Comparison of ENCODE assay signal across 1 cellular context in the genomic region with DNA sequence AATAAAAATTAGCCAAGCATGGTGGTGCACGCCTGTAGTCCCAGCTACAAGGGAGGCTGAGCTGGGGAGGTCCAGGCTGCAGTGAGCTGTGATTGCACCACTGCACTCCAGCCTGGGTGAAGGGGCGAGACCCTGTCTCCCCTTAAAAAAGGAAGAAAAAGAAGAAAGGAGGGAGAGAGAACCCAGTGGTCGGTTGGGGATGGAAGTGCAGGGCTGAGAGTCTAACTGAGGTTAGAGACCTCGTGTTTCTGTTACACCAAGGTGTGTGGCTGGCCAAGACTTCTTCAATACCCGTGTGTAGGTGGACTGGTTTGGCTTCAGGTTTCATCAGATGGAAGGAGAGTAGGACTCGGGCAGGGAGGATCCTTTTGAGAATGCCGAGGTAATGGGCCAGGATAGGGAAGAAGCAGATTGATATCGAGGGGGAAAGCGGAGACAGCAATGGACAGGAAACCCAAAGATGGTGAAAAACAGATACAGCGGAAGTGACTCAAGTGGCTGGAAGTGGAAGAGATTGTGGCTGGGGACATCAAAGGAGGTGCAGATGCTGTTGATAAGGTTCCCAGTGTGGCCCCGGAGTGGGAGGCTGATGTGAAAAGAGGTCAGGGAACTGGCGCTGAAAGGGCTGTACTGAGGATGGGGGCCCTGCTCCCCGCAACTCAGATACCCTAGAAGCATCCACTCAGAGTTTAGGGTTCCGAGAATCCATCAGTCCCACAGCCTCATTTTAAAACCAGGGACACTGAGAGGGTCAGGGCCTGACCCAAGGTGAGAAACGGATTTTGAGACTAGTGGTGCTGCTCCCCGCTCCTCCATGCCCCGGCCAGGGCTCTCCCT.
TF ChIP-seq lines count a peak whose summit lies in the region.

No MANE protein-coding gene starts in this region.

TF ChIP-seq in K562, 482 proteins besides CTCF, POLR2A, EP300 and RAD21 (continued from another document and continues in another):
- TF ChIP-seq, protein P1, sequence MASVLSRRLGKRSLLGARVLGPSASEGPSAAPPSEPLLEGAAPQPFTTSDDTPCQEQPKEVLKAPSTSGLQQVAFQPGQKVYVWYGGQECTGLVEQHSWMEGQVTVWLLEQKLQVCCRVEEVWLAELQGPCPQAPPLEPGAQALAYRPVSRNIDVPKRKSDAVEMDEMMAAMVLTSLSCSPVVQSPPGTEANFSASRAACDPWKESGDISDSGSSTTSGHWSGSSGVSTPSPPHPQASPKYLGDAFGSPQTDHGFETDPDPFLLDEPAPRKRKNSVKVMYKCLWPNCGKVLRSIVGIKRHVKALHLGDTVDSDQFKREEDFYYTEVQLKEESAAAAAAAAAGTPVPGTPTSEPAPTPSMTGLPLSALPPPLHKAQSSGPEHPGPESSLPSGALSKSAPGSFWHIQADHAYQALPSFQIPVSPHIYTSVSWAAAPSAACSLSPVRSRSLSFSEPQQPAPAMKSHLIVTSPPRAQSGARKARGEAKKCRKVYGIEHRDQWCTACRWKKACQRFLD (CRISPR knock-in tag; IDR thresholded peaks at IDR 0.05) = peak; percentile 19; the same call in 1 of the 2 replicates
- no peak; a peak in 1 of 4 replicates for TF ChIP-seq TBL1XR1 (IDR thresholded peaks at IDR 0.05; ENCODE audit: low read length in 2 of 2)
- no peak for TF ChIP-seq MTF1 (CRISPR knock-in tag; IDR thresholded peaks at IDR 0.05; ENCODE audit: borderline replicate concordance)
- TF ChIP-seq CREBBP (IDR thresholded peaks at IDR 0.05; ENCODE audit: low read depth, low read length) = no peak
- TF ChIP-seq, protein P2, sequence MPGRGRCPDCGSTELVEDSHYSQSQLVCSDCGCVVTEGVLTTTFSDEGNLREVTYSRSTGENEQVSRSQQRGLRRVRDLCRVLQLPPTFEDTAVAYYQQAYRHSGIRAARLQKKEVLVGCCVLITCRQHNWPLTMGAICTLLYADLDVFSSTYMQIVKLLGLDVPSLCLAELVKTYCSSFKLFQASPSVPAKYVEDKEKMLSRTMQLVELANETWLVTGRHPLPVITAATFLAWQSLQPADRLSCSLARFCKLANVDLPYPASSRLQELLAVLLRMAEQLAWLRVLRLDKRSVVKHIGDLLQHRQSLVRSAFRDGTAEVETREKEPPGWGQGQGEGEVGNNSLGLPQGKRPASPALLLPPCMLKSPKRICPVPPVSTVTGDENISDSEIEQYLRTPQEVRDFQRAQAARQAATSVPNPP (IDR thresholded peaks at IDR 0.05; ENCODE audit: borderline replicate concordance, insufficient read depth, insufficient read length) = no peak
- TF ChIP-seq TCF7L2 (IDR thresholded peaks at IDR 0.05; ENCODE audit: low read depth, low read length) = peak; percentile 86
- TF ChIP-seq, protein P3, sequence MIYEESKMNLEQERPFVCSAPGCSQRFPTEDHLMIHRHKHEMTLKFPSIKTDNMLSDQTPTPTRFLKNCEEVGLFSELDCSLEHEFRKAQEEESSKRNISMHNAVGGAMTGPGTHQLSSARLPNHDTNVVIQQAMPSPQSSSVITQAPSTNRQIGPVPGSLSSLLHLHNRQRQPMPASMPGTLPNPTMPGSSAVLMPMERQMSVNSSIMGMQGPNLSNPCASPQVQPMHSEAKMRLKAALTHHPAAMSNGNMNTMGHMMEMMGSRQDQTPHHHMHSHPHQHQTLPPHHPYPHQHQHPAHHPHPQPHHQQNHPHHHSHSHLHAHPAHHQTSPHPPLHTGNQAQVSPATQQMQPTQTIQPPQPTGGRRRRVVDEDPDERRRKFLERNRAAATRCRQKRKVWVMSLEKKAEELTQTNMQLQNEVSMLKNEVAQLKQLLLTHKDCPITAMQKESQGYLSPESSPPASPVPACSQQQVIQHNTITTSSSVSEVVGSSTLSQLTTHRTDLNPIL (CRISPR knock-in tag; IDR thresholded peaks at IDR 0.05) = 0 out of 2 replicates have a peak, but pooled peaks have one; percentile 57
- TF ChIP-seq THRAP3 (IDR thresholded peaks at IDR 0.05; ENCODE audit: borderline replicate concordance) = no peak; the same call in 1 of the 2 replicates
- peak; percentile 94 to 99 for TF ChIP-seq ETV6 (IDR thresholded peaks at IDR 0.05; ENCODE audit: borderline replicate concordance in 1 of 2, low read depth in 2 of 2, low read length in 1 of 2)
- TF ChIP-seq ETV6 (CRISPR knock-in tag; IDR thresholded peaks at IDR 0.05; ENCODE audit: borderline replicate concordance) = no peak
- TF ChIP-seq HNRNPK (IDR thresholded peaks at IDR 0.05; ENCODE audit: low read depth, low read length, poor library complexity, severe bottlenecking) = no peak
- TF ChIP-seq PCBP1 (IDR thresholded peaks at IDR 0.05; ENCODE audit: low read depth, low read length, poor library complexity, severe bottlenecking) = no peak
- TF ChIP-seq POU5F1 (IDR thresholded peaks at IDR 0.05; ENCODE audit: borderline replicate concordance, low read depth, low read length, partially characterized antibody) = no peak
- TF ChIP-seq, protein P4, sequence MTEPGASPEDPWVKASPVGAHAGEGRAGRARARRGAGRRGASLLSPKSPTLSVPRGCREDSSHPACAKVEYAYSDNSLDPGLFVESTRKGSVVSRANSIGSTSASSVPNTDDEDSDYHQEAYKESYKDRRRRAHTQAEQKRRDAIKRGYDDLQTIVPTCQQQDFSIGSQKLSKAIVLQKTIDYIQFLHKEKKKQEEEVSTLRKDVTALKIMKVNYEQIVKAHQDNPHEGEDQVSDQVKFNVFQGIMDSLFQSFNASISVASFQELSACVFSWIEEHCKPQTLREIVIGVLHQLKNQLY (CRISPR knock-in tag; conservative IDR thresholded peaks at IDR 0.05) = no peak
- TF ChIP-seq ZNF124 (CRISPR knock-in tag; IDR thresholded peaks at IDR 0.05) = no peak
- TF ChIP-seq RBFOX2 (IDR thresholded peaks at IDR 0.05; ENCODE audit: low read depth, low read length) = no peak; the same call in 1 of the 2 replicates
- no peak for TF ChIP-seq ZNF165 (CRISPR knock-in tag; IDR thresholded peaks at IDR 0.05; ENCODE audit: borderline replicate concordance)
- TF ChIP-seq ZNF561 (CRISPR knock-in tag; conservative IDR thresholded peaks at IDR 0.05) = no peak
- TF ChIP-seq HDGF (IDR thresholded peaks at IDR 0.05) = peak; percentile 76
- peak; percentile 72; the same call in 1 of the 2 replicates for TF ChIP-seq BACH1 (tag; IDR thresholded peaks at IDR 0.05)
- no peak for TF ChIP-seq RBM39 (optimal IDR thresholded peaks at IDR 0.05; ENCODE audit: low read depth, low read length)
- no peak for TF ChIP-seq SRSF7 (optimal IDR thresholded peaks at IDR 0.05; ENCODE audit: low read depth, low read length)
- peak; percentile 52 for TF ChIP-seq CHD1 (IDR thresholded peaks at IDR 0.05; ENCODE audit: low read length)
- TF ChIP-seq SAFB2 (IDR thresholded peaks at IDR 0.05; ENCODE audit: borderline replicate concordance, low read depth, low read length, severe bottlenecking) = no peak
- TF ChIP-seq ZNF77 (CRISPR knock-in tag; IDR thresholded peaks at IDR 0.05) = no peak
- peak; percentile 88 for TF ChIP-seq GABPA (tag; conservative IDR thresholded peaks at IDR 0.05; ENCODE audit: low read depth)
- peak; percentile 61 to 70 for TF ChIP-seq FOXK2 (conservative IDR thresholded peaks at IDR 0.05 in 1 of 2, IDR thresholded peaks at IDR 0.05 in 1 of 2; ENCODE audit: low read depth in 2 of 2)
- TF ChIP-seq HNRNPLL (IDR thresholded peaks at IDR 0.05; ENCODE audit: low read depth, low read length, poor library complexity, severe bottlenecking) = no peak
- TF ChIP-seq, protein P5, sequence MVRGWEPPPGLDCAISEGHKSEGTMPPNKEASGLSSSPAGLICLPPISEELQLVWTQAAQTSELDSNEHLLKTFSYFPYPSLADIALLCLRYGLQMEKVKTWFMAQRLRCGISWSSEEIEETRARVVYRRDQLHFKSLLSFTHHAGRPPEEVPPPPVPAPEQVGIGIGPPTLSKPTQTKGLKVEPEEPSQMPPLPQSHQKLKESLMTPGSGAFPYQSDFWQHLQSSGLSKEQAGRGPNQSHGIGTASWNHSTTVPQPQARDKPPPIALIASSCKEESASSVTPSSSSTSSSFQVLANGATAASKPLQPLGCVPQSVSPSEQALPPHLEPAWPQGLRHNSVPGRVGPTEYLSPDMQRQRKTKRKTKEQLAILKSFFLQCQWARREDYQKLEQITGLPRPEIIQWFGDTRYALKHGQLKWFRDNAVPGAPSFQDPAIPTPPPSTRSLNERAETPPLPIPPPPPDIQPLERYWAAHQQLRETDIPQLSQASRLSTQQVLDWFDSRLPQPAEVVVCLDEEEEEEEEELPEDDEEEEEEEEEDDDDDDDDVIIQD (CRISPR knock-in tag; IDR thresholded peaks at IDR 0.05) = no peak
- TF ChIP-seq RFX5 (IDR thresholded peaks at IDR 0.05; ENCODE audit: low read depth, low read length) = no peak
- TF ChIP-seq MCM7 (IDR thresholded peaks at IDR 0.05) = peak in 1 of 2 experiments; percentile 48; a peak in 1 of 4 replicates
- TF ChIP-seq, protein P6, sequence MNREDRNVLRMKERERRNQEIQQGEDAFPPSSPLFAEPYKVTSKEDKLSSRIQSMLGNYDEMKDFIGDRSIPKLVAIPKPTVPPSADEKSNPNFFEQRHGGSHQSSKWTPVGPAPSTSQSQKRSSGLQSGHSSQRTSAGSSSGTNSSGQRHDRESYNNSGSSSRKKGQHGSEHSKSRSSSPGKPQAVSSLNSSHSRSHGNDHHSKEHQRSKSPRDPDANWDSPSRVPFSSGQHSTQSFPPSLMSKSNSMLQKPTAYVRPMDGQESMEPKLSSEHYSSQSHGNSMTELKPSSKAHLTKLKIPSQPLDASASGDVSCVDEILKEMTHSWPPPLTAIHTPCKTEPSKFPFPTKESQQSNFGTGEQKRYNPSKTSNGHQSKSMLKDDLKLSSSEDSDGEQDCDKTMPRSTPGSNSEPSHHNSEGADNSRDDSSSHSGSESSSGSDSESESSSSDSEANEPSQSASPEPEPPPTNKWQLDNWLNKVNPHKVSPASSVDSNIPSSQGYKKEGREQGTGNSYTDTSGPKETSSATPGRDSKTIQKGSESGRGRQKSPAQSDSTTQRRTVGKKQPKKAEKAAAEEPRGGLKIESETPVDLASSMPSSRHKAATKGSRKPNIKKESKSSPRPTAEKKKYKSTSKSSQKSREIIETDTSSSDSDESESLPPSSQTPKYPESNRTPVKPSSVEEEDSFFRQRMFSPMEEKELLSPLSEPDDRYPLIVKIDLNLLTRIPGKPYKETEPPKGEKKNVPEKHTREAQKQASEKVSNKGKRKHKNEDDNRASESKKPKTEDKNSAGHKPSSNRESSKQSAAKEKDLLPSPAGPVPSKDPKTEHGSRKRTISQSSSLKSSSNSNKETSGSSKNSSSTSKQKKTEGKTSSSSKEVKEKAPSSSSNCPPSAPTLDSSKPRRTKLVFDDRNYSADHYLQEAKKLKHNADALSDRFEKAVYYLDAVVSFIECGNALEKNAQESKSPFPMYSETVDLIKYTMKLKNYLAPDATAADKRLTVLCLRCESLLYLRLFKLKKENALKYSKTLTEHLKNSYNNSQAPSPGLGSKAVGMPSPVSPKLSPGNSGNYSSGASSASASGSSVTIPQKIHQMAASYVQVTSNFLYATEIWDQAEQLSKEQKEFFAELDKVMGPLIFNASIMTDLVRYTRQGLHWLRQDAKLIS (CRISPR knock-in tag; IDR thresholded peaks at IDR 0.05) = no peak; the same call in 1 of the 2 replicates
- TF ChIP-seq SPI1 (IDR thresholded peaks at IDR 0.05; ENCODE audit: borderline replicate concordance, low read depth, low read length) = peak; percentile 89
- TF ChIP-seq, protein P7, sequence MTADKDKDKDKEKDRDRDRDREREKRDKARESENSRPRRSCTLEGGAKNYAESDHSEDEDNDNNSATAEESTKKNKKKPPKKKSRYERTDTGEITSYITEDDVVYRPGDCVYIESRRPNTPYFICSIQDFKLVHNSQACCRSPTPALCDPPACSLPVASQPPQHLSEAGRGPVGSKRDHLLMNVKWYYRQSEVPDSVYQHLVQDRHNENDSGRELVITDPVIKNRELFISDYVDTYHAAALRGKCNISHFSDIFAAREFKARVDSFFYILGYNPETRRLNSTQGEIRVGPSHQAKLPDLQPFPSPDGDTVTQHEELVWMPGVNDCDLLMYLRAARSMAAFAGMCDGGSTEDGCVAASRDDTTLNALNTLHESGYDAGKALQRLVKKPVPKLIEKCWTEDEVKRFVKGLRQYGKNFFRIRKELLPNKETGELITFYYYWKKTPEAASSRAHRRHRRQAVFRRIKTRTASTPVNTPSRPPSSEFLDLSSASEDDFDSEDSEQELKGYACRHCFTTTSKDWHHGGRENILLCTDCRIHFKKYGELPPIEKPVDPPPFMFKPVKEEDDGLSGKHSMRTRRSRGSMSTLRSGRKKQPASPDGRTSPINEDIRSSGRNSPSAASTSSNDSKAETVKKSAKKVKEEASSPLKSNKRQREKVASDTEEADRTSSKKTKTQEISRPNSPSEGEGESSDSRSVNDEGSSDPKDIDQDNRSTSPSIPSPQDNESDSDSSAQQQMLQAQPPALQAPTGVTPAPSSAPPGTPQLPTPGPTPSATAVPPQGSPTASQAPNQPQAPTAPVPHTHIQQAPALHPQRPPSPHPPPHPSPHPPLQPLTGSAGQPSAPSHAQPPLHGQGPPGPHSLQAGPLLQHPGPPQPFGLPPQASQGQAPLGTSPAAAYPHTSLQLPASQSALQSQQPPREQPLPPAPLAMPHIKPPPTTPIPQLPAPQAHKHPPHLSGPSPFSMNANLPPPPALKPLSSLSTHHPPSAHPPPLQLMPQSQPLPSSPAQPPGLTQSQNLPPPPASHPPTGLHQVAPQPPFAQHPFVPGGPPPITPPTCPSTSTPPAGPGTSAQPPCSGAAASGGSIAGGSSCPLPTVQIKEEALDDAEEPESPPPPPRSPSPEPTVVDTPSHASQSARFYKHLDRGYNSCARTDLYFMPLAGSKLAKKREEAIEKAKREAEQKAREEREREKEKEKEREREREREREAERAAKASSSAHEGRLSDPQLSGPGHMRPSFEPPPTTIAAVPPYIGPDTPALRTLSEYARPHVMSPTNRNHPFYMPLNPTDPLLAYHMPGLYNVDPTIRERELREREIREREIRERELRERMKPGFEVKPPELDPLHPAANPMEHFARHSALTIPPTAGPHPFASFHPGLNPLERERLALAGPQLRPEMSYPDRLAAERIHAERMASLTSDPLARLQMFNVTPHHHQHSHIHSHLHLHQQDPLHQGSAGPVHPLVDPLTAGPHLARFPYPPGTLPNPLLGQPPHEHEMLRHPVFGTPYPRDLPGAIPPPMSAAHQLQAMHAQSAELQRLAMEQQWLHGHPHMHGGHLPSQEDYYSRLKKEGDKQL (CRISPR knock-in tag; IDR thresholded peaks at IDR 0.05; ENCODE audit: borderline replicate concordance) = no peak
- peak; percentile 62 for TF ChIP-seq TEAD4 (IDR thresholded peaks at IDR 0.05; ENCODE audit: low read length)
- TF ChIP-seq TEAD4 (CRISPR knock-in tag; IDR thresholded peaks at IDR 0.05; ENCODE audit: borderline replicate concordance) = no peak
- TF ChIP-seq JUND (IDR thresholded peaks at IDR 0.05; ENCODE audit: borderline replicate concordance, low read depth, low read length) = peak; percentile 97
- TF ChIP-seq JUND (tag; IDR thresholded peaks at IDR 0.05; ENCODE audit: borderline replicate concordance, low read depth, low read length) = peak; percentile 92; the same call in 2 of the 3 replicates
- TF ChIP-seq ZNF253 (CRISPR knock-in tag; conservative IDR thresholded peaks at IDR 0.05) = no peak; the same call in 1 of the 2 replicates
- TF ChIP-seq ARNT (IDR thresholded peaks at IDR 0.05) = peak in 1 of 2 experiments; percentile 91; a peak in 3 of 4 replicates
- peak; percentile 23 to 56 for TF ChIP-seq E2F6 (IDR thresholded peaks at IDR 0.05; ENCODE audit: borderline replicate concordance in 1 of 2, extremely low read depth in 1 of 2, insufficient read depth in 1 of 2, insufficient read length in 1 of 2, low read depth in 1 of 2, low read length in 1 of 2, poor library complexity in 1 of 2, severe bottlenecking in 1 of 2)
- peak; percentile 99 for TF ChIP-seq ETV1 (tag; conservative IDR thresholded peaks at IDR 0.05; ENCODE audit: low read depth)
